23 cellular contexts compared by ENCODE assay signal in genomic region chr7:31327071-31327470, GRCh38. TPM values are rescaled to one million over a fixed set of nuclear protein-coding genes. Genes with fewer than 3 reads are reported as not detected.
DNase-seq lines count a peak whose midpoint lies in the region; ATAC-seq and TF ChIP-seq lines count a peak whose summit lies in the region.
"Had no signal": no experiment of that assay in that cellular context is flagged by ENCODE, and none has a peak within 500 bp of the region (broad histone marks: within the 10 kb centered on the region; RNA-seq: fewer than 3 reads in every experiment).

No MANE protein-coding gene starts in this region.

- peaks cover 7% of the 10 kb centered on the region for H3K4me1 Mint-ChIP-seq in WTC11
- no peaks in the 10 kb centered on the region for H3K4me1 Mint-ChIP-seq in activated CD4-positive, alpha-beta T cell treated with anti-CD3 and anti-CD28 coated beads, Interleukin-2, amount 10 ng/mL, durations not matched to agents 7 days and 5 days
- H3K4me1 Mint-ChIP-seq: activated B cell treated with CpG ODN at 0.5 μM for 24 hours; activated T-helper 17 cell treated with anti-CD3 and anti-CD28 coated beads, Interleukin-2, amount 50 U/mL, for 72 hours; CD4-positive, alpha-beta memory T cell; immature natural killer cell; mesothelial cell of epicardium; neural crest cell had no signal

- H3K4me3 Mint-ChIP-seq in WTC11, result no peak overlapping the region
- H3K4me3 Mint-ChIP-seq in activated CD4-positive, alpha-beta T cell treated with anti-CD3 and anti-CD28 coated beads, Interleukin-2, amount 10 ng/mL, durations not matched to agents 7 days and 5 days, result no peak overlapping the region
- H3K4me3 Mint-ChIP-seq: activated B cell treated with CpG ODN at 0.5 μM for 24 hours; activated T-helper 17 cell treated with anti-CD3 and anti-CD28 coated beads, Interleukin-2, amount 50 U/mL, for 72 hours; CD4-positive, alpha-beta memory T cell; immature natural killer cell; mesothelial cell of epicardium; neural crest cell had no signal

- no peaks in the 10 kb centered on the region; the same call in 1 of the 2 replicates for H3K27me3 Mint-ChIP-seq in WTC11 (ENCODE audit: low read depth)
- H3K27me3 Mint-ChIP-seq in activated CD4-positive, alpha-beta T cell treated with anti-CD3 and anti-CD28 coated beads, Interleukin-2, amount 10 ng/mL, durations not matched to agents 7 days and 5 days, result no peaks in the 10 kb centered on the region
- H3K27me3 Mint-ChIP-seq: activated B cell treated with CpG ODN at 0.5 μM for 24 hours; activated T-helper 17 cell treated with anti-CD3 and anti-CD28 coated beads, Interleukin-2, amount 50 U/mL, for 72 hours; CD4-positive, alpha-beta memory T cell had no signal

- peaks cover 4% of the 10 kb centered on the region; the same call in 1 of the 2 replicates for H3K9me3 Mint-ChIP-seq in WTC11
- H3K9me3 Mint-ChIP-seq in activated CD4-positive, alpha-beta T cell treated with anti-CD3 and anti-CD28 coated beads, Interleukin-2, amount 10 ng/mL, durations not matched to agents 7 days and 5 days, result no peaks in the 10 kb centered on the region

- DNase-seq in COLO829 (ENCODE audit: low spot score), result peak; percentile 6
- DNase-seq in HT1080 (ENCODE audit: low read depth), result peak; percentile 72
- no peak for DNase-seq in WTC11 (ENCODE audit: low spot score)
- DNase-seq in iris pigment epithelial cell (ENCODE audit: low read depth), result peak; percentile 0
- DNase-seq in NCI-H446 treated with DMSO at 0.1 percent for 48 hours (lab: John Stamatoyannopoulos, UW), result no peak
- DNase-seq in SKM-1 (lab: John Stamatoyannopoulos, UW; ENCODE audit: unreplicated experiment), result no peak
- DNase-seq in activated CD4-positive, alpha-beta T cell treated with anti-CD3 and anti-CD28 coated beads, Interleukin-2, amount 10 ng/mL, durations not matched to agents 7 days and 5 days, result no peak
- DNase-seq in COLO668 (lab: John Stamatoyannopoulos, UW; ENCODE audit: unreplicated experiment), result no peak
- DNase-seq: activated B cell treated with CpG ODN at 0.5 μM for 24 hours; CD4-positive, alpha-beta memory T cell; immature natural killer cell; MM.1S; NCI-H2029 treated with DMSO at 0.1 percent for 48 hours; NCI-H748 treated with DMSO at 0.1 percent for 48 hours; stimulated activated CD4-positive, alpha-beta T cell treated with anti-CD3 and anti-CD28 coated beads, Interleukin-1b, Interleukin-23, amount 100 ng/mL, for 48 hours had no signal

- no peak overlapping the region for H3K27ac Mint-ChIP-seq in WTC11
- H3K27ac Mint-ChIP-seq in activated CD4-positive, alpha-beta T cell treated with anti-CD3 and anti-CD28 coated beads, Interleukin-2, amount 10 ng/mL, durations not matched to agents 7 days and 5 days, result no peak overlapping the region
- H3K27ac Mint-ChIP-seq: activated B cell treated with CpG ODN at 0.5 μM for 24 hours; activated T-helper 17 cell treated with anti-CD3 and anti-CD28 coated beads, Interleukin-2, amount 50 U/mL, for 72 hours; CD4-positive, alpha-beta memory T cell; immature natural killer cell; mesothelial cell of epicardium had no signal

- CTCF ChIA-PET in WTC11 (lab: Charles Lee), result interaction anchor here (1.0 to 1.4 kb wide), 3 partner anchors 9 to 182 kb away, joined by 3 to 5 read pairs (median 3); no protein-coding TSS in a partner anchor
- CTCF ChIA-PET in activated CD4-positive, alpha-beta T cell treated with anti-CD3 and anti-CD28 coated beads, Interleukin-2, amount 10 ng/mL, durations not matched to agents 7 days and 5 days (lab: Charles Lee), result no interaction called here

- H3K36me3 Mint-ChIP-seq in WTC11, result no peaks in the 10 kb centered on the region
- no peaks in the 10 kb centered on the region for H3K36me3 Mint-ChIP-seq in activated CD4-positive, alpha-beta T cell treated with anti-CD3 and anti-CD28 coated beads, Interleukin-2, amount 10 ng/mL, durations not matched to agents 7 days and 5 days (ENCODE audit: low read depth)
- H3K36me3 Mint-ChIP-seq: CD4-positive, alpha-beta memory T cell; immature natural killer cell; mesothelial cell of epicardium had no signal

- no peak for TF ChIP-seq CTCF in WTC11 (IDR thresholded peaks at IDR 0.05)

- POLR2A ChIA-PET in WTC11 (lab: Charles Lee), result no interaction called here
- POLR2A ChIA-PET in activated CD4-positive, alpha-beta T cell treated with anti-CD3 and anti-CD28 coated beads, Interleukin-2, amount 10 ng/mL, durations not matched to agents 7 days and 5 days (lab: Charles Lee), result no interaction called here

- peak; percentile 86 for ATAC-seq in WTC11
- ATAC-seq: activated T-helper 17 cell treated with anti-CD3 and anti-CD28 coated beads, Interleukin-2, amount 50 U/mL, for 72 hours; gastroesophageal sphincter; Panc1; sciatic nerve had no signal

TF ChIP-seq in WTC11, 78 proteins besides CTCF, POLR2A, EP300 and RAD21 (continues in another document):
- TF ChIP-seq STAT6 (CRISPR knock-in tag; conservative IDR thresholded peaks at IDR 0.05; ENCODE audit: low read depth) (no peak), ZNF281 (CRISPR knock-in tag; IDR thresholded peaks at IDR 0.05) (no peak), ZSCAN18 (CRISPR knock-in tag; IDR thresholded peaks at IDR 0.05) (no peak), EMX1 (CRISPR knock-in tag; IDR thresholded peaks at IDR 0.05) (no peak), KAT7 (CRISPR knock-in tag; IDR thresholded peaks at IDR 0.05; ENCODE audit: borderline replicate concordance) (no peak), SMAD4 (CRISPR knock-in tag; IDR thresholded peaks at IDR 0.05) (no peak)

RNA-seq across cellular contexts. Expression of gene NEUROD6, which starts 13.5 kb away (rescaled TPM):
- not detected in 2 replicates for total RNA-seq in HT1080 (2014; rRNA removed; shearing (Covaris generic))
- polyA plus RNA-seq in HT1080 (2015; cell fraction: cytosol; rRNA removed), result not detected in 2 replicates
- polyA plus RNA-seq in HT1080 (2015; cell fraction: nucleus; rRNA removed), result not detected in 2 replicates
- not detected in 3 replicates for total RNA-seq in WTC11 (2021)
- total RNA-seq in activated CD4-positive, alpha-beta T cell treated with anti-CD3 and anti-CD28 coated beads, Interleukin-2, amount 10 ng/mL, durations not matched to agents 7 days and 5 days, result not detected
- total RNA-seq: activated B cell treated with CpG ODN at 0.5 μM for 24 hours; activated T-helper 17 cell treated with anti-CD3 and anti-CD28 coated beads, Interleukin-2, amount 50 U/mL, for 72 hours; CD4-positive, alpha-beta memory T cell; endothelial cell of umbilical vein; gastroesophageal sphincter; mesothelial cell of epicardium; neural crest cell; sciatic nerve had no signal
- polyA plus RNA-seq: AG04450; CD4-positive, alpha-beta memory T cell; endothelial cell of umbilical vein; immature natural killer cell had no signal

Comparison
In these comparisons a context has a peak if more than half of its experiments do, and no peak if none do; other contexts are left out.
1. DNase-seq: peak in COLO829 (single experiment), HT1080 (single experiment) and iris pigment epithelial cell (single experiment); none in WTC11 (single experiment), NCI-H446 treated with DMSO at 0.1 percent for 48 hours (single experiment), SKM-1 (single experiment), activated CD4-positive, alpha-beta T cell treated with anti-CD3 and anti-CD28 coated beads, Interleukin-2, amount 10 ng/mL, durations not matched to agents 7 days and 5 days (single experiment) and COLO668 (single experiment).